Comparison of ENCODE assay signal across 9 cellular contexts in the genomic region with DNA sequence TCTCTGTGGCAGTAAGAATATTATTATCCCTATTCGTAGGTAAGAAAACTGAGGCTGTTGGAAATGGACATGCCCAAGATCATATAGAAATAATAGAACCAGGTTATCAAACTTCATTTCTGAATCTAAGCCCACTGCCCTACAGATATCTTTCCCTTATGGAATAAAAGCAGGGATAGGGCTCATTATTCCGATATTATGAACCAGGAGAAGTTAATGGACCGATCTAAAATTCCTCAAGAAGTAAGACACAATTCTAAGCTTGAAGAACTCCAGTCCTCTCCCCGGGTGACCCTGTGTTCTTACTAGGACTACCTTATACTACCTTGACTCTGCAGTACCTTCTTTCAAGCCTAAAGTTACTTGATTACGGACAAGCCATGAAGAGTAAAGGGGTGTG. TPM values are rescaled to one million over a fixed set of nuclear protein-coding genes. Genes with fewer than 3 reads are reported as not detected.
"Had no signal": no experiment of that assay in that cellular context is flagged by ENCODE, and none has a peak within 500 bp of the region (broad histone marks: within the 10 kb centered on the region; RNA-seq: fewer than 3 reads in every experiment).

No MANE protein-coding gene starts in this region.

- H3K27ac ChIP-seq: HL-60 had no signal

- H3K4me1 Mint-ChIP-seq: IgD-negative memory B cell had no signal

- H3K4me3 ChIP-seq: K562 had no signal

- ATAC-seq: HepG2, K562 had no signal

- DNase-seq: IMR-90, KBM-7, KG1 had no signal

- H3K27ac Mint-ChIP-seq: IgD-negative memory B cell had no signal

- H3K4me3 Mint-ChIP-seq: IgD-negative memory B cell had no signal

RNA-seq across cellular contexts. Expression of a gene that starts 8.4 kb away (rescaled TPM):
- total RNA-seq: HepG2, HT-29, HT1080, IMR-90, K562 had no signal
- polyA plus RNA-seq: HepG2, IgD-negative memory B cell, IMR-90, K562 had no signal
